Comparison of ENCODE assay signal across 8 cellular contexts in the genomic region with DNA sequence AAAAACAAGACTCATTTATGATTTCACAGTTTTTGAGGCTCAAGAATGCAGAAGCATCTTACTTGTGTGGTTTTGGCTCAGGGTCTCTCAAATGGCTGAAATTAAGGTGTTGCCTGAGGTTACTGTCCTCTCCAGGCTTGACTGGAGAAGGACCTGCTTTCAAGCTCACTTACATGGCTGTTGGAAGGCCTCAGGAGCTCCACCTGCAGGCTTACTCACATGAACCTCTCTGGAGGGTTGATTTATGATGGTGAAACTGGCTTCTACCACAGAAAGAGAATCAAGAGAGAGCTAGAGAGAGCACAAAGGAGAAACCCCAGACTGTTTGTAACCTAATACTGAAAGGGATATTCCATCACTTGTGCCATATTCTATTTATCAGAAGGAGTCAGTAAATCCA. TPM values are rescaled to one million over a fixed set of nuclear protein-coding genes. Genes with fewer than 3 reads are reported as not detected.
DNase-seq lines count a peak whose midpoint lies in the region; ATAC-seq, FAIRE-seq and TF ChIP-seq lines count a peak whose summit lies in the region.

No MANE protein-coding gene starts in this region.

- H2BK15ac ChIP-seq in IMR-90 (ENCODE audit: low read depth, low read length) = no peak overlapping the region

- H2BK20ac ChIP-seq in IMR-90 (ENCODE audit: low read depth, low read length) = peak overlapping the region; percentile 63; the same call in 1 of the 2 replicates

- dilution Hi-C loops in IMR-90 (cut with HindIII; ENCODE audit: low sequenced_read_pairs, unreplicated experiment) = no loop called here

- H3K27me3 ChIP-seq in IMR-90 (ENCODE audit: control insufficient read depth, insufficient read depth, low read length) (no peaks in the 10 kb centered on the region), K562 (ENCODE audit: control insufficient read depth in 2 of 2, insufficient read depth in 2 of 2, low read length in 2 of 2) (no peaks in the 10 kb centered on the region), thyroid gland (no peaks in the 10 kb centered on the region)

- H3K27ac ChIP-seq in IMR-90 (ENCODE audit: insufficient read depth, low read length) = no peak overlapping the region
- no peak overlapping the region for H3K27ac ChIP-seq in K562 (ENCODE audit: extremely low read depth, low read depth, low read length)
- no peak overlapping the region for H3K27ac ChIP-seq in thyroid gland

- TF ChIP-seq RAD21 in IMR-90 (IDR thresholded peaks at IDR 0.05; ENCODE audit: low read length) (peak; percentile 58), K562 (CRISPR knock-in tag; conservative IDR thresholded peaks at IDR 0.05 in 1 of 2, IDR thresholded peaks at IDR 0.05 in 1 of 2) (no peak; a peak in 1 of 4 replicates)

- no peak overlapping the region for H3K4ac ChIP-seq in IMR-90 (ENCODE audit: low read depth, low read length)

- intact Hi-C loops in IMR-90 (cut with micrococcal nuclease) (no loop called here), K562 (cut with micrococcal nuclease) (no loop called here), thyroid gland (cut with DNase I) (no loop called here)

- H3K23ac ChIP-seq in IMR-90 (ENCODE audit: low read depth, low read length) = no peak overlapping the region

- TF ChIP-seq CTCF in AG04449 (IDR thresholded peaks at IDR 0.05; ENCODE audit: insufficient read depth, low read length, missing control alignments) (peak; percentile 17), IMR-90 (conservative IDR thresholded peaks at IDR 0.05; ENCODE audit: low read depth, low read length) (peak; percentile 46), K562 (IDR thresholded peaks at IDR 0.05 in 2 of 3, conservative IDR thresholded peaks at IDR 0.05 in 1 of 3; ENCODE audit: insufficient read depth in 2 of 3, low read depth in 1 of 3, low read length in 3 of 3) (peak in 2 of 3 experiments; percentile 11 to 27; a peak in 1 of 6 replicates), thyroid gland (IDR thresholded peaks at IDR 0.05) (peak in 4 of 6 experiments; percentile 20 to 47 (median 42))

- DNase-seq in AG04449 (ENCODE audit: low read depth, low spot score) (no peak), IMR-90 (peak; percentile 62), K562 (ENCODE audit: extremely low read depth in 1 of 4, low spot score in 3 of 4) (peak in 1 of 4 experiments; percentile 21), thyroid gland (peak; percentile 47 to 54), NCI-H2196 treated with DMSO at 0.1 percent for 48 hours (lab: John Stamatoyannopoulos, UW; ENCODE audit: unreplicated experiment) (no peak)
- DNase-seq in activated effector memory CD4-positive, alpha-beta T cell treated with anti-CD3 and anti-CD28 coated beads, Interleukin-2, amount 50 U/mL, for 16 hours = no peak
- no peak for DNase-seq in effector CD8-positive, alpha-beta T cell (lab: John Stamatoyannopoulos, UW)

- H3K56ac ChIP-seq in IMR-90 (ENCODE audit: extremely low read depth, insufficient read depth, low read length) = no peak overlapping the region

- H3K79me2 ChIP-seq in K562 (ENCODE audit: control insufficient read depth, insufficient read depth, low read length) = no peaks in the 10 kb centered on the region

- no peak overlapping the region for H2BK120ac ChIP-seq in IMR-90 (ENCODE audit: low read depth, low read length)

- H3K9me3 ChIP-seq in IMR-90 (ENCODE audit: control insufficient read depth, insufficient read depth, low read length) (no peaks in the 10 kb centered on the region), K562 (replicated peaks; ENCODE audit: control insufficient read depth, insufficient read depth, low read depth, low read length) (no peaks in the 10 kb centered on the region), thyroid gland (no peaks in the 10 kb centered on the region)

- BruUV-seq in IMR-90 (replicated peaks; lab: Mats Ljungman, UMichigan) (no TSS peak), K562 (replicated peaks; lab: Mats Ljungman, UMichigan) (no TSS peak)

- H3K36me3 ChIP-seq in IMR-90 (ENCODE audit: control insufficient read depth, insufficient read depth, low read length) (no peaks in the 10 kb centered on the region), K562 (ENCODE audit: control insufficient read depth, insufficient read depth, low read length) (no peaks in the 10 kb centered on the region), thyroid gland (no peaks in the 10 kb centered on the region)

- no peaks in the 10 kb centered on the region for H4K20me1 ChIP-seq in IMR-90 (ENCODE audit: insufficient read depth, low read length)
- H4K20me1 ChIP-seq in K562 (replicated peaks; ENCODE audit: control insufficient read depth, insufficient read depth, low read length) = no peaks in the 10 kb centered on the region

- H2AK9ac ChIP-seq in IMR-90 (replicated peaks; ENCODE audit: low read depth, low read length, poor library complexity) = no peak overlapping the region

- H3K14ac ChIP-seq in IMR-90 (replicated peaks; ENCODE audit: low read depth, low read length) = no peak overlapping the region

- H2AK5ac ChIP-seq in IMR-90 (ENCODE audit: low read depth, low read length) = no peak overlapping the region

- H3K4me1 ChIP-seq in IMR-90 (ENCODE audit: control insufficient read depth, insufficient read depth, low read length) (no peaks in the 10 kb centered on the region), K562 (replicated peaks in 1 of 2; ENCODE audit: control insufficient read depth in 2 of 2, insufficient read depth in 2 of 2, low read length in 2 of 2) (no peaks in the 10 kb centered on the region), thyroid gland (no peaks in the 10 kb centered on the region)

- H3K4me3 ChIP-seq in AG04449 (ENCODE audit: low read depth, low read length) (no peak overlapping the region), IMR-90 (ENCODE audit: insufficient read depth, low read depth, low read length) (no peak overlapping the region), K562 (no peak overlapping the region), thyroid gland (replicated peaks in 1 of 3) (no peak overlapping the region)

- H3K18ac ChIP-seq in IMR-90 (ENCODE audit: low read depth, low read length) = no peak overlapping the region

- FAIRE-seq in K562 (lab: Jason Lieb, UNC) = no peak

- CTCF ChIA-PET in AG04449 (lab: Yijun Ruan, JAX) (interaction anchor here (0.8 to 2.6 kb wide), 2 partner anchors 251 to 416 kb away, joined by 3 to 10 read pairs; no protein-coding TSS in a partner anchor), IMR-90 (lab: Yijun Ruan, JAX) (interaction anchor here (0.7 to 1.6 kb wide), 4 partner anchors 9 to 415 kb away, joined by 3 to 4 read pairs (median 3); no protein-coding TSS in a partner anchor), K562 (lab: Yijun Ruan, JAX; ENCODE audit: low intra/inter-chr PET ratio) (no interaction called here)

- no peak overlapping the region for H4K5ac ChIP-seq in IMR-90 (ENCODE audit: low read depth, low read length)

- no peak overlapping the region for H2BK5ac ChIP-seq in IMR-90 (ENCODE audit: low read depth, low read length, poor library complexity, severe bottlenecking)

- POLR2A ChIA-PET in AG04449 (lab: Yijun Ruan, JAX) (no interaction called here), IMR-90 (lab: Charles Lee; ENCODE audit: unreplicated experiment) (no interaction called here), K562 (lab: Yijun Ruan, JAX) (no interaction called here)

- H2AFZ ChIP-seq in IMR-90 (replicated peaks; ENCODE audit: low read length, poor library complexity) = no peak overlapping the region
- no peak overlapping the region for H2AFZ ChIP-seq in K562 (ENCODE audit: low read depth, low read length)

- TF ChIP-seq POLR2A in IMR-90 (IDR thresholded peaks at IDR 0.05; ENCODE audit: low read depth, low read length) = no peak
- no peak for TF ChIP-seq POLR2A in K562 (conservative IDR thresholded peaks at IDR 0.05)
- no peak for TF ChIP-seq POLR2A in thyroid gland (IDR thresholded peaks at IDR 0.05)

- TF ChIP-seq EP300 in K562 (IDR thresholded peaks at IDR 0.05; ENCODE audit: low read length) = no peak

- in situ Hi-C loops in IMR-90 (cut with MboI; ENCODE audit: low sequenced_read_pairs) (no loop called here), K562 (cut with MboI) (no loop called here)

- H3K4me2 ChIP-seq in IMR-90 (ENCODE audit: low read depth, low read length) = no peak overlapping the region
- no peak overlapping the region for H3K4me2 ChIP-seq in K562 (ENCODE audit: insufficient read depth, low read length)

- no peak overlapping the region for H3K9ac ChIP-seq in IMR-90 (ENCODE audit: low read depth, low read length)
- H3K9ac ChIP-seq in K562 (ENCODE audit: insufficient read depth in 1 of 2, low read depth in 2 of 2, low read length in 2 of 2) = no peak overlapping the region

- ATAC-seq in GM18858 (IDR thresholded peaks at IDR 0.05; ENCODE audit: unreplicated experiment) = peak; percentile 50
- ATAC-seq in IMR-90 (ENCODE audit: low read depth) = peak; percentile 42
- ATAC-seq in K562 = peak; percentile 64; the same call in 2 of the 3 replicates

- H4K91ac ChIP-seq in IMR-90 (ENCODE audit: insufficient read depth, low read depth, low read length) = no peak overlapping the region

- H3K79me1 ChIP-seq in IMR-90 (ENCODE audit: low read depth in 1 of 2, low read length in 2 of 2) = no peaks in the 10 kb centered on the region

- H4K8ac ChIP-seq in IMR-90 (ENCODE audit: low read depth in 2 of 2, low read length in 2 of 2) = no peak overlapping the region

- H3K9me1 ChIP-seq in IMR-90 (ENCODE audit: insufficient read depth, low read length) = no peaks in the 10 kb centered on the region; the same call in 1 of the 2 replicates
- no peaks in the 10 kb centered on the region for H3K9me1 ChIP-seq in K562 (ENCODE audit: control insufficient read depth, insufficient read depth, low read length)

RNA-seq across cellular contexts. Expression of a gene that starts 6.2 kb away (rescaled TPM):
- 86.9 TPM in 2 replicates for total RNA-seq in IMR-90 (2012; rRNA removed)
- 41.3 and 45.9 TPM in 2 replicates for polyA plus RNA-seq in IMR-90 (2012; rRNA removed)
- 10.0 and 15.0 TPM in 2 replicates for polyA plus RNA-seq in IMR-90 (2012; cell fraction: cytosol; rRNA removed)
- polyA plus RNA-seq in IMR-90 (2012; cell fraction: nucleus; rRNA removed; ENCODE audit: low replicate concordance) = 4.6 and 15.1 TPM in 2 replicates
- 0.40 and 0.69 TPM in 2 replicates for total RNA-seq in K562 (2011; cell fraction: chromatin; rRNA removed; ENCODE audit: low replicate concordance)
- not detected in 2 replicates for total RNA-seq in K562 (2011; cell fraction: nucleolus; rRNA removed)
- total RNA-seq in K562 (2011; cell fraction: nucleoplasm; rRNA removed) = 0.44 TPM in 1 of 2 replicates, not detected in the other
- total RNA-seq in K562 (2014; rRNA removed) = not detected in 2 replicates
- total RNA-seq in K562 (2014; rRNA removed; fragmentation: Illumina TruSeq; extraction: Trizol) = 0.04 TPM in 1 of 2 replicates, not detected in the other
- 0.08 TPM in 1 of 2 replicates, not detected in the other for total RNA-seq in K562 (2015; rRNA removed; fragmentation: Illumina TruSeq; extraction: Trizol)
- total RNA-seq in K562 (2021) = 0.13 and 0.42 TPM in 2 replicates
- 0.04 and 0.20 TPM in 2 replicates for polyA plus RNA-seq in K562 (2011; rRNA removed)
- 0.18 TPM in 1 of 2 replicates, not detected in the other for polyA plus RNA-seq in K562 (2011; cell fraction: cytosol; rRNA removed)
- polyA plus RNA-seq in K562 (2011; cell fraction: nucleus; rRNA removed) = 0.10 and 0.72 TPM in 2 replicates
- polyA plus RNA-seq in K562 (2012) = 0.08 and 0.09 TPM in 2 replicates
- polyA plus RNA-seq in K562 (2014; fragmentation: Illumina TruSeq; extraction: Trizol) = 0.04 TPM in 1 of 2 replicates, not detected in the other
- under 1 TPM; 0.06 to 0.07 TPM for polyA plus RNA-seq in K562 (2014; fragmentation: Nextera tagmentation; extraction: Ambion mirVana)
- not detected in 2 replicates for polyA plus RNA-seq in K562 (2014; rRNA removed)
- 0.28 and 1.3 TPM in 2 replicates for polyA minus RNA-seq in K562 (2011; rRNA and poly(A)+ RNA removed)
- not detected in 2 replicates for polyA minus RNA-seq in K562 (2011; cell fraction: cytosol; rRNA and poly(A)+ RNA removed)
- polyA minus RNA-seq in K562 (2011; cell fraction: nucleus; rRNA and poly(A)+ RNA removed) = 1.00 TPM in 1 of 2 replicates, not detected in the other
- 10 to 100 TPM in 3 of 4 donors, 1 to 10 TPM in 1; 3.9 to 22.6 (median 21.2) TPM for total RNA-seq in thyroid gland

Comparison
In these comparisons a context has a peak if more than half of its experiments do, and no peak if none do; other contexts are left out.
1. DNase-seq: peak in IMR-90 (single experiment) and thyroid gland (2 of 2); none in AG04449 (single experiment), activated effector memory CD4-positive, alpha-beta T cell treated with anti-CD3 and anti-CD28 coated beads, Interleukin-2, amount 50 U/mL, for 16 hours (single experiment), effector CD8-positive, alpha-beta T cell (single experiment) and NCI-H2196 treated with DMSO at 0.1 percent for 48 hours (single experiment).
2. Peak in every context shown above with its lines, with median percentiles within 50 percentile points of each other: CTCF ChIP-seq and ATAC-seq.